Comparison of ENCODE assay signal across 28 cellular contexts in genomic region chr3:45774581-45775505, GRCh38. TPM values are rescaled to one million over a fixed set of nuclear protein-coding genes. Genes with fewer than 3 reads are reported as not detected.
"Had no signal": no experiment of that assay in that cellular context is flagged by ENCODE, and none has a peak within 500 bp of the region (broad histone marks: within the 10 kb centered on the region; RNA-seq: fewer than 3 reads in every experiment).

No MANE protein-coding gene starts in this region.

- H3K4me3 ChIP-seq: esophagus muscularis mucosa, heart left ventricle, left ventricle myocardium inferior, lung, right lobe of liver, thyroid gland, upper lobe of right lung had no signal

- H3K27me3 ChIP-seq: esophagus muscularis mucosa, right lobe of liver, thyroid gland, upper lobe of right lung had no signal

- H3K36me3 ChIP-seq: brain microvascular endothelial cell, esophagus muscularis mucosa, heart left ventricle, left ventricle myocardium inferior, right lobe of liver, thyroid gland, upper lobe of right lung had no signal

- DNase-seq: activated CD4-positive, alpha-beta T cell treated with anti-CD3 and anti-CD28 coated beads, Interleukin-2, amount 50 U/mL, for 1 hour; activated CD4-positive, CD25-positive, alpha-beta regulatory T cell treated with anti-CD3 and anti-CD28 coated beads, Interleukin-2, amount 50 U/mL, for 72 hours; activated CD8-positive, alpha-beta T cell treated with anti-CD3 and anti-CD28 coated beads for 36 hours; activated effector memory CD4-positive, alpha-beta T cell treated with anti-CD3 and anti-CD28 coated beads, Interleukin-2, amount 50 U/mL, for 16 hours; activated naive CD4-positive, alpha-beta T cell treated with anti-CD3 and anti-CD28 coated beads, Interleukin-2, amount 10 ng/mL, durations not matched to agents 7 days and 5 days; activated naive CD8-positive, alpha-beta T cell treated with anti-CD3 and anti-CD28 coated beads, Interleukin-2, amount 10 ng/mL, durations not matched to agents 7 days and 5 days; activated T-cell treated with anti-CD3 and anti-CD28 coated beads, Interleukin-2, amount 50 U/mL, for 1 hour; brain microvascular endothelial cell; foreskin keratinocyte; left ventricle myocardium inferior; mesendoderm; natural killer cell; stimulated activated CD4-positive, alpha-beta T cell treated with anti-CD3 and anti-CD28 coated beads, Interleukin-12 subunit alpha, Interleukin-12 subunit beta, amount 100 ng/mL, for 4 hours; stimulated activated CD4-positive, alpha-beta T cell treated with anti-CD3 and anti-CD28 coated beads, Interleukin-4, amount 100 ng/mL, for 1 hour; substantia nigra; T-helper 17 cell; T1000; thyroid gland; upper lobe of right lung had no signal

- ATAC-seq: activated CD8-positive, alpha-beta T cell treated with anti-CD3 and anti-CD28 coated beads for 36 hours; foreskin keratinocyte; heart left ventricle; natural killer cell; right lobe of liver; stimulated activated effector memory CD8-positive, alpha-beta T cell treated with anti-CD3 and anti-CD28 coated beads, Interleukin-12 subunit alpha, Interleukin-12 subunit beta, amount 100 ng/mL, for 72 hours; T-helper 17 cell; upper lobe of right lung had no signal

- H3K27ac ChIP-seq: brain microvascular endothelial cell, esophagus muscularis mucosa, foreskin keratinocyte, heart left ventricle, left ventricle myocardium inferior, right lobe of liver, thyroid gland, upper lobe of right lung had no signal

- H3K4me1 ChIP-seq: esophagus muscularis mucosa, foreskin keratinocyte, heart left ventricle, left ventricle myocardium inferior, thyroid gland had no signal

- H3K9me3 ChIP-seq: esophagus muscularis mucosa, heart left ventricle, left ventricle myocardium inferior, right lobe of liver, thyroid gland, upper lobe of right lung had no signal

RNA-seq across cellular contexts. Expression of gene SLC6A20, which starts 21.5 kb away (rescaled TPM):
- total RNA-seq: activated CD8-positive, alpha-beta T cell treated with anti-CD3 and anti-CD28 coated beads for 36 hours; activated naive CD8-positive, alpha-beta T cell treated with anti-CD3 and anti-CD28 coated beads, Interleukin-2, amount 10 ng/mL, durations not matched to agents 7 days and 5 days; activated T-helper 1 cell treated with anti-CD3 and anti-CD28 coated beads, Interleukin-12 subunit alpha, Interleukin-12 subunit beta, Interleukin-2, Interleukin-4 antibody, amounts not matched to agents 30 ng/mL and 10 ng/mL and 1 ng/mL, durations not matched to agents 14 hours and 24 hours and 36 hours; astrocyte; cardiac septum; left ventricle myocardium inferior; osteoblast had no signal
